In the genomic region with DNA sequence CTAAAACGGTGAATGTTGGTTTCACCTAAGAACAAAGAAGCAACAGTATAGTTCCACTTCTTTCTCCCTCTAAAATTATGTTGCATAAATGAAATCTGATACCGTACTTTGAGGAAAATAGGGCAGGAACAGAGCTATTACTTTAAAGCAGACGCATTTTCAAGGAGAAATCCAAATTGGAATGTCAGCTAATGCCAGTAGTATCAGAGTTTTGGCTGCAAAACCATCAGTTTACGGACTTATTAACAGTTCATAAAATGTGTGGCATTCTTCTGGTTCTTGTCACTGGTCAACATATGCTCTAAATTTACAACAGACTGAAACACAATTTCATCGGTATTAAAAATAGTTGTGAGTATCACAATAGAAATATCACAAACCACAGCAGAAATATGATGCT, we compare ENCODE assay signal across 21 cellular contexts. TPM values are rescaled to one million over a fixed set of nuclear protein-coding genes. Genes with fewer than 3 reads are reported as not detected.
"Had no signal": no experiment of that assay in that cellular context is flagged by ENCODE, and none has a peak within 500 bp of the region (broad histone marks: within the 10 kb centered on the region; RNA-seq: fewer than 3 reads in every experiment).

No MANE protein-coding gene starts in this region.

- H3K9ac ChIP-seq: neural progenitor cell, parathyroid adenoma had no signal

- H2AFZ ChIP-seq: neural progenitor cell, parathyroid adenoma had no signal

- DNase-seq: effector CD8-positive, alpha-beta T cell; endodermal cell; kidney; naive thymus-derived CD4-positive, alpha-beta T cell; right lobe of liver; small intestine; stimulated activated CD4-positive, alpha-beta T cell treated with anti-CD3 and anti-CD28 coated beads, Interleukin-12 subunit alpha, Interleukin-12 subunit beta, amount 100 ng/mL, for 4 hours; stimulated activated CD4-positive, alpha-beta T cell treated with anti-CD3 and anti-CD28 coated beads, Interleukin-1b, Interleukin-23, amount 100 ng/mL, for 48 hours; stimulated activated CD4-positive, alpha-beta T cell treated with anti-CD3 and anti-CD28 coated beads, Interleukin-4, amount 100 ng/mL, for 1 hour; stimulated activated CD8-positive, alpha-beta memory T cell treated with anti-CD3 and anti-CD28 coated beads, Interleukin-4, amount 100 ng/mL, for 48 hours; stimulated activated naive CD4-positive, alpha-beta T cell; stimulated activated naive CD8-positive, alpha-beta T cell treated with anti-CD3 and anti-CD28 coated beads, Interleukin-15, amount 100 ng/mL, for 72 hours; trophoblast cell had no signal

- H3K4me3 ChIP-seq: esophagus muscularis mucosa, lung, neural progenitor cell, right lobe of liver, suprapubic skin, vagina had no signal

- H3K4me1 ChIP-seq: esophagus muscularis mucosa, neural progenitor cell, parathyroid adenoma, right lobe of liver, suprapubic skin, vagina had no signal

- H3K79me2 ChIP-seq: parathyroid adenoma had no signal

- H3K9me3 ChIP-seq: esophagus muscularis mucosa, right lobe of liver, suprapubic skin, vagina had no signal

- ATAC-seq: left lobe of liver; naive thymus-derived CD4-positive, alpha-beta T cell; right lobe of liver; stimulated activated naive CD8-positive, alpha-beta T cell treated with anti-CD3 and anti-CD28 coated beads, Interleukin-15, amount 100 ng/mL, for 72 hours had no signal

- H3K27ac ChIP-seq: esophagus muscularis mucosa, neural progenitor cell, parathyroid adenoma, right lobe of liver, suprapubic skin, vagina had no signal

- H3K27me3 ChIP-seq: esophagus muscularis mucosa, neural progenitor cell, right lobe of liver, suprapubic skin, vagina had no signal

- H3K4me2 ChIP-seq: neural progenitor cell had no signal

- H3K36me3 ChIP-seq: esophagus muscularis mucosa, neural progenitor cell, right lobe of liver, suprapubic skin, vagina had no signal

RNA-seq across cellular contexts. Expression of a gene that starts 38.8 kb away (rescaled TPM):
- total RNA-seq: endothelial cell of umbilical vein; naive thymus-derived CD4-positive, alpha-beta T cell had no signal
- polyA plus RNA-seq: endothelial cell of umbilical vein; naive thymus-derived CD4-positive, alpha-beta T cell had no signal
